8 cellular contexts compared by ENCODE assay signal in the genomic region with DNA sequence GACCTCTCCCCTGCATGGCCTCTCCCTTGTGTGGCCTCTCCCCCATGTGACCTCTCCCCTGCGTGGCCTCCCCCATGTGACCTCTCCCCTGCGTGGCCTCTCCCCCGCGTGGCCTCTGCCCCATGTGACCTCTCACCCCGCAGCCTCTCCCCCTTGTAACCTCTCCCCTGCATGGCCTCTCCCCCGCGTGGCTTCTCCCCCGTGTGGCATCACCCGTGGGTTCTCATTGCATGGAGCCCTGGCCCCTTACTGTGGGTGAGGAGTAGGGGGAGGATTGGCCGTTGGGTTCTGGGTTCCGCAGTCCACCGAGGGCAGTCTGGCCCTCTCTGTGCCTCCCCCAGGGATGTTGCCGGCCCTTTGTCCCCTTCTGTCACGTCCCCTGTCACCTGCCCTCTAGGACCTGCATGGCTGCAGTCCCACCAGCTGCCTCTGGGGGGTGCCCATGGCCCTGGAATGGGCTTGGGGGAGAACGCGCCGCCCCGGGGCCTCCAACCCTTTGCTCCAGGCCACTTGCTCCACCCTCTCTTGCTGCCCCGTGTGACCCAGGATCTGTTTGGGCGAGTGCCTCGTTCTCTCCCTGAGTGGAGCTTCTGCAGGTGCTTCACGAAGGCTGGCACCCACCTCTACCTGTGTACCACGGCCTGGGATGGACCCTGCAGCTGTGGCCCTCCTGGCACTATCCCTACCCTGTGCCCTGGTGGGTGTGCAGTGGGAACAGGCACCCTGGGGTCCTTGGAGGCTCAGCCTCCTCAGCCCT.
DNase-seq lines count a peak whose midpoint lies in the region; ATAC-seq and TF ChIP-seq lines count a peak whose summit lies in the region.

No MANE protein-coding gene starts in this region.

- ATAC-seq in HG02885 (IDR thresholded peaks at IDR 0.05; ENCODE audit: poor library complexity, unreplicated experiment) = peak; percentile 74
- ATAC-seq in activated CD4-positive, CD25-positive, alpha-beta regulatory T cell treated with anti-CD3 and anti-CD28 coated beads, Interleukin-2, amount 50 U/mL, for 24 hours = peak; percentile 81 to 85
- ATAC-seq in HG03378 (IDR thresholded peaks at IDR 0.05; ENCODE audit: unreplicated experiment) = no peak

- no peak overlapping the region for H3K4me3 ChIP-seq in cardiac fibroblast (replicated peaks in 1 of 2; ENCODE audit: low read depth in 2 of 2, low read length in 2 of 2)

- DNase-seq in NCI-H226 (peak; percentile 31), cardiac fibroblast (ENCODE audit: low read depth in 2 of 2) (peak; percentile 70 to 71), kidney tubule cell (ENCODE audit: low spot score) (peak; percentile 79)
- peak; percentile 97 to 98 for DNase-seq in stimulated activated CD4-positive, alpha-beta T cell treated with anti-CD3 and anti-CD28 coated beads, Interleukin-2, amount 100 ng/mL, for 24 hours

- peak; percentile 98 for TF ChIP-seq CTCF in GM12873 (IDR thresholded peaks at IDR 0.05; ENCODE audit: insufficient read depth, low read depth, low read length, missing control alignments)
- peak; percentile 97 for TF ChIP-seq CTCF in cardiac fibroblast (IDR thresholded peaks at IDR 0.05; ENCODE audit: low read depth, low read length)

Comparison
In these comparisons a context has a peak if more than half of its experiments do, and no peak if none do; other contexts are left out.
1. DNase-seq: peak in every context shown above with its lines; median percentile 98 in stimulated activated CD4-positive, alpha-beta T cell treated with anti-CD3 and anti-CD28 coated beads, Interleukin-2, amount 100 ng/mL, for 24 hours; 79 in kidney tubule cell; 70 in cardiac fibroblast; 31 in NCI-H226.